In the genomic region with DNA sequence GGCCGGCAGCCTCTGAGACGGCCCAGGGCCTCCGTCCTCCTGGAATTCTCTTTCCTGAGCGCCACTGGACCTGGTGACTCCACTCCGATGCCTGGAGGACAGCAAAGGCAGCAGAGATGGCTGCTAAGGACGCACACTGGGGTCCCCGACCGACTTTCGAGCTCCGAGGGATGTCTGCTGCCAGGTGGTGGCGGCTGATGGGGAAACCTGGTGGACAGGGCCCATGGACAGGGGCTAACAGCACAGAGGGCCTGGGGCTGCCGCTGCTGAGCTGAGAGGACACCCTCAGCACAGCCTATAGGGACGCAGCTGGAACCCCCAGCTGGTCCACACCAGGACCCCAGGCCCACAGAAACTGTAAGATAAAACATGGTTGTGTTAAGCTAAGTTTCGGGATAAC, we compare ENCODE assay signal across 17 cellular contexts.
DNase-seq lines count a peak whose midpoint lies in the region; ATAC-seq and TF ChIP-seq lines count a peak whose summit lies in the region.
"Had no signal": no experiment of that assay in that cellular context is flagged by ENCODE, and none has a peak within 500 bp of the region (broad histone marks: within the 10 kb centered on the region; RNA-seq: fewer than 3 reads in every experiment).

No MANE protein-coding gene starts in this region.

- no peak overlapping the region for H2AFZ ChIP-seq in neural progenitor cell (replicated peaks)

- DNase-seq in activated naive CD8-positive, alpha-beta T cell treated with anti-CD3 and anti-CD28 coated beads, Interleukin-2, amount 10 ng/mL, durations not matched to agents 7 days and 5 days: peak; percentile 3
- DNase-seq in activated naive CD8-positive, alpha-beta T cell treated with anti-CD3 and anti-CD28 coated beads for 36 hours: no peak
- DNase-seq in neural progenitor cell (ENCODE audit: low spot score): no peak
- DNase-seq in transverse colon: peak; percentile 2
- no peak for DNase-seq in NOMO-1 (lab: John Stamatoyannopoulos, UW; ENCODE audit: unreplicated experiment in 2 of 2)
- no peak for DNase-seq in GOT3 (lab: John Stamatoyannopoulos, UW)
- DNase-seq: CD4-positive, CD25-positive, alpha-beta regulatory T cell; DMS53; HFFc6; MG63; NCI-H1105; NCI-H446; PC-3 had no signal

- H3K9me3 Mint-ChIP-seq in activated naive CD8-positive, alpha-beta T cell treated with anti-CD3 and anti-CD28 coated beads, Interleukin-2, amount 10 ng/mL, durations not matched to agents 7 days and 5 days: no peaks in the 10 kb centered on the region
- no peaks in the 10 kb centered on the region for H3K9me3 Mint-ChIP-seq in activated naive CD8-positive, alpha-beta T cell treated with anti-CD3 and anti-CD28 coated beads for 36 hours
- H3K9me3 Mint-ChIP-seq in neural progenitor cell: no peaks in the 10 kb centered on the region

- 60 to 74% methylated on average over 1 to 14 of the region's 14 CpGs for WGBS in transverse colon (ENCODE audit: low coverage in 1 of 2), 2 donors

- no peaks in the 10 kb centered on the region for H3F3A ChIP-seq in neural progenitor cell (ENCODE audit: low read depth)

- TF ChIP-seq EP300 in transverse colon (IDR thresholded peaks at IDR 0.05; ENCODE audit: low read depth): no peak

- peaks cover 9% of the 10 kb centered on the region for H3K27me3 Mint-ChIP-seq in activated naive CD8-positive, alpha-beta T cell treated with anti-CD3 and anti-CD28 coated beads, Interleukin-2, amount 10 ng/mL, durations not matched to agents 7 days and 5 days
- H3K27me3 Mint-ChIP-seq in activated naive CD8-positive, alpha-beta T cell treated with anti-CD3 and anti-CD28 coated beads for 36 hours: peaks cover 36% of the 10 kb centered on the region
- H3K27me3 Mint-ChIP-seq in neural progenitor cell (ENCODE audit: insufficient read depth, low read depth): peaks cover 3% of the 10 kb centered on the region

- intact Hi-C loops in transverse colon (cut with DNase I; ENCODE audit: low total_unique reads): no loop called here

- H3K4me3 Mint-ChIP-seq in activated naive CD8-positive, alpha-beta T cell treated with anti-CD3 and anti-CD28 coated beads, Interleukin-2, amount 10 ng/mL, durations not matched to agents 7 days and 5 days: no peak overlapping the region
- H3K4me3 Mint-ChIP-seq in activated naive CD8-positive, alpha-beta T cell treated with anti-CD3 and anti-CD28 coated beads for 36 hours: no peak overlapping the region
- H3K4me3 Mint-ChIP-seq in neural progenitor cell: no peak overlapping the region
- H3K4me3 Mint-ChIP-seq: CD4-positive, CD25-positive, alpha-beta regulatory T cell; HFFc6 had no signal

- no peak for TF ChIP-seq POLR2A in transverse colon (IDR thresholded peaks at IDR 0.05)

- H3K36me3 ChIP-seq in neural progenitor cell (no peaks in the 10 kb centered on the region), transverse colon (no peaks in the 10 kb centered on the region)
- H3K36me3 ChIP-seq: MG63 had no signal

- no peak for TF ChIP-seq CTCF in neural progenitor cell (IDR thresholded peaks at IDR 0.05)
- TF ChIP-seq CTCF in transverse colon (IDR thresholded peaks at IDR 0.05): no peak

- H3K9me3 ChIP-seq in neural progenitor cell (ENCODE audit: low read depth) (no peaks in the 10 kb centered on the region), transverse colon (no peaks in the 10 kb centered on the region)
- H3K9me3 ChIP-seq: MG63 had no signal

- no peak overlapping the region for H3K9ac ChIP-seq in neural progenitor cell
- H3K9ac ChIP-seq: KMS-11 had no signal

- H3K4me1 Mint-ChIP-seq in activated naive CD8-positive, alpha-beta T cell treated with anti-CD3 and anti-CD28 coated beads, Interleukin-2, amount 10 ng/mL, durations not matched to agents 7 days and 5 days: no peaks in the 10 kb centered on the region
- no peaks in the 10 kb centered on the region for H3K4me1 Mint-ChIP-seq in activated naive CD8-positive, alpha-beta T cell treated with anti-CD3 and anti-CD28 coated beads for 36 hours
- H3K4me1 Mint-ChIP-seq in neural progenitor cell: peaks cover 28% of the 10 kb centered on the region
- H3K4me1 Mint-ChIP-seq: CD4-positive, CD25-positive, alpha-beta regulatory T cell had no signal

- H3K79me2 ChIP-seq in neural progenitor cell (ENCODE audit: low read depth): no peaks in the 10 kb centered on the region

- H3K27me3 ChIP-seq in neural progenitor cell (peaks cover 81% of the 10 kb centered on the region), transverse colon (peaks cover 36% of the 10 kb centered on the region)

- H4K20me1 ChIP-seq in neural progenitor cell (ENCODE audit: low read depth): no peaks in the 10 kb centered on the region

- H3K27ac ChIP-seq in neural progenitor cell: no peak overlapping the region
- no peak overlapping the region for H3K27ac ChIP-seq in transverse colon
- H3K27ac ChIP-seq: KMS-11 had no signal

- no peak for ATAC-seq in activated naive CD8-positive, alpha-beta T cell treated with anti-CD3 and anti-CD28 coated beads, Interleukin-2, amount 10 ng/mL, durations not matched to agents 7 days and 5 days (ENCODE audit: low read depth)
- peak; percentile 26; the same call in 1 of the 3 replicates for ATAC-seq in SK-N-SH treated with all-trans-retinoic acid at 6 μM for 48 hours
- no peak for ATAC-seq in HG03175 (IDR thresholded peaks at IDR 0.05; ENCODE audit: unreplicated experiment)
- ATAC-seq: Right ventricle myocardium inferior had no signal

- H3K4me2 ChIP-seq in neural progenitor cell: no peak overlapping the region
- H3K4me2 ChIP-seq: KMS-11 had no signal

- in situ Hi-C loops in transverse colon (cut with MboI; ENCODE audit: low pct_ligation_motif_present in 1 of 4, low pct_unique_long_range_greater_than_20kb in 1 of 4, low sequenced_read_pairs in 3 of 4): no loop called here

- no peak overlapping the region for H3K27ac Mint-ChIP-seq in activated naive CD8-positive, alpha-beta T cell treated with anti-CD3 and anti-CD28 coated beads, Interleukin-2, amount 10 ng/mL, durations not matched to agents 7 days and 5 days
- no peak overlapping the region for H3K27ac Mint-ChIP-seq in activated naive CD8-positive, alpha-beta T cell treated with anti-CD3 and anti-CD28 coated beads for 36 hours
- H3K27ac Mint-ChIP-seq in neural progenitor cell: peak overlapping the region; percentile 83
- H3K27ac Mint-ChIP-seq: CD4-positive, CD25-positive, alpha-beta regulatory T cell; HFFc6 had no signal

- H3K4me3 ChIP-seq in neural progenitor cell (no peak overlapping the region), transverse colon (no peak overlapping the region)
- H3K4me3 ChIP-seq: MG63 had no signal

- POLR2A ChIA-PET in activated naive CD8-positive, alpha-beta T cell treated with anti-CD3 and anti-CD28 coated beads, Interleukin-2, amount 10 ng/mL, durations not matched to agents 7 days and 5 days (lab: Charles Lee): no interaction called here

- H3K36me3 Mint-ChIP-seq in activated naive CD8-positive, alpha-beta T cell treated with anti-CD3 and anti-CD28 coated beads, Interleukin-2, amount 10 ng/mL, durations not matched to agents 7 days and 5 days: no peaks in the 10 kb centered on the region
- H3K36me3 Mint-ChIP-seq in activated naive CD8-positive, alpha-beta T cell treated with anti-CD3 and anti-CD28 coated beads for 36 hours: no peaks in the 10 kb centered on the region
- H3K36me3 Mint-ChIP-seq in neural progenitor cell: no peaks in the 10 kb centered on the region
- H3K36me3 Mint-ChIP-seq: CD4-positive, CD25-positive, alpha-beta regulatory T cell had no signal

- H3K4me1 ChIP-seq in neural progenitor cell (peaks cover 13% of the 10 kb centered on the region), transverse colon (no peaks in the 10 kb centered on the region)

TF ChIP-seq in SK-N-SH treated with all-trans-retinoic acid at 6 μM for 48 hours, 23 proteins besides CTCF, POLR2A, EP300 and RAD21:
- TF ChIP-seq GLIS3 (CRISPR knock-in tag; IDR thresholded peaks at IDR 0.05): no peak
- TF ChIP-seq TCF4 (CRISPR knock-in tag; IDR thresholded peaks at IDR 0.05; ENCODE audit: borderline replicate concordance): no peak
- no peak for TF ChIP-seq ZNF70 (CRISPR knock-in tag; IDR thresholded peaks at IDR 0.05)
- TF ChIP-seq, protein P1, sequence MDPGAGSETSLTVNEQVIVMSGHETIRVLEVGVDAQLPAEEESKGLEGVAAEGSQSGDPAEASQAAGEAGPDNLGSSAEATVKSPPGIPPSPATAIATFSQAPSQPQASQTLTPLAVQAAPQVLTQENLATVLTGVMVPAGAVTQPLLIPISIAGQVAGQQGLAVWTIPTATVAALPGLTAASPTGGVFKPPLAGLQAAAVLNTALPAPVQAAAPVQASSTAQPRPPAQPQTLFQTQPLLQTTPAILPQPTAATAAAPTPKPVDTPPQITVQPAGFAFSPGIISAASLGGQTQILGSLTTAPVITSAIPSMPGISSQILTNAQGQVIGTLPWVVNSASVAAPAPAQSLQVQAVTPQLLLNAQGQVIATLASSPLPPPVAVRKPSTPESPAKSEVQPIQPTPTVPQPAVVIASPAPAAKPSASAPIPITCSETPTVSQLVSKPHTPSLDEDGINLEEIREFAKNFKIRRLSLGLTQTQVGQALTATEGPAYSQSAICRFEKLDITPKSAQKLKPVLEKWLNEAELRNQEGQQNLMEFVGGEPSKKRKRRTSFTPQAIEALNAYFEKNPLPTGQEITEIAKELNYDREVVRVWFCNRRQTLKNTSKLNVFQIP (CRISPR knock-in tag; IDR thresholded peaks at IDR 0.05; ENCODE audit: borderline replicate concordance, low read depth): no peak
- no peak for TF ChIP-seq ISL1 (CRISPR knock-in tag; IDR thresholded peaks at IDR 0.05)
- TF ChIP-seq, protein P2, sequence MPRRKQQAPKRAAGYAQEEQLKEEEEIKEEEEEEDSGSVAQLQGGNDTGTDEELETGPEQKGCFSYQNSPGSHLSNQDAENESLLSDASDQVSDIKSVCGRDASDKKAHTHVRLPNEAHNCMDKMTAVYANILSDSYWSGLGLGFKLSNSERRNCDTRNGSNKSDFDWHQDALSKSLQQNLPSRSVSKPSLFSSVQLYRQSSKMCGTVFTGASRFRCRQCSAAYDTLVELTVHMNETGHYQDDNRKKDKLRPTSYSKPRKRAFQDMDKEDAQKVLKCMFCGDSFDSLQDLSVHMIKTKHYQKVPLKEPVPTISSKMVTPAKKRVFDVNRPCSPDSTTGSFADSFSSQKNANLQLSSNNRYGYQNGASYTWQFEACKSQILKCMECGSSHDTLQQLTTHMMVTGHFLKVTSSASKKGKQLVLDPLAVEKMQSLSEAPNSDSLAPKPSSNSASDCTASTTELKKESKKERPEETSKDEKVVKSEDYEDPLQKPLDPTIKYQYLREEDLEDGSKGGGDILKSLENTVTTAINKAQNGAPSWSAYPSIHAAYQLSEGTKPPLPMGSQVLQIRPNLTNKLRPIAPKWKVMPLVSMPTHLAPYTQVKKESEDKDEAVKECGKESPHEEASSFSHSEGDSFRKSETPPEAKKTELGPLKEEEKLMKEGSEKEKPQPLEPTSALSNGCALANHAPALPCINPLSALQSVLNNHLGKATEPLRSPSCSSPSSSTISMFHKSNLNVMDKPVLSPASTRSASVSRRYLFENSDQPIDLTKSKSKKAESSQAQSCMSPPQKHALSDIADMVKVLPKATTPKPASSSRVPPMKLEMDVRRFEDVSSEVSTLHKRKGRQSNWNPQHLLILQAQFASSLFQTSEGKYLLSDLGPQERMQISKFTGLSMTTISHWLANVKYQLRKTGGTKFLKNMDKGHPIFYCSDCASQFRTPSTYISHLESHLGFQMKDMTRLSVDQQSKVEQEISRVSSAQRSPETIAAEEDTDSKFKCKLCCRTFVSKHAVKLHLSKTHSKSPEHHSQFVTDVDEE (CRISPR knock-in tag; IDR thresholded peaks at IDR 0.05): no peak
TF ChIP-seq in SK-N-SH treated with all-trans-retinoic acid at 6 μM for 48 hours: peak in this region for 0.

Comparison
In these comparisons a context has a peak if more than half of its experiments do, and no peak if none do; other contexts are left out.
1. DNase-seq: peak in activated naive CD8-positive, alpha-beta T cell treated with anti-CD3 and anti-CD28 coated beads, Interleukin-2, amount 10 ng/mL, durations not matched to agents 7 days and 5 days (single experiment) and transverse colon (single experiment); none in activated naive CD8-positive, alpha-beta T cell treated with anti-CD3 and anti-CD28 coated beads for 36 hours (single experiment), neural progenitor cell (single experiment), NOMO-1 (0 of 2) and GOT3 (single experiment).